In genomic region chr20:61940976-61941720, GRCh38 we compare ENCODE assay signal across 11 cellular contexts.
"Had no signal": no experiment of that assay in that cellular context is flagged by ENCODE, and none has a peak within 500 bp of the region (broad histone marks: within the 10 kb centered on the region; RNA-seq: fewer than 3 reads in every experiment).

No MANE protein-coding gene starts in this region.

- DNase-seq: activated CD4-positive, alpha-beta T cell treated with anti-CD3 and anti-CD28 coated beads, Interleukin-2, amount 50 U/mL, for 4 hours; activated gamma-delta T cell; activated T-cell treated with anti-CD3 and anti-CD28 coated beads, Interleukin-2, amount 50 U/mL, for 24 hours; brain microvascular endothelial cell; dermis blood vessel endothelial cell; immature natural killer cell; left colon; small intestine; T-helper 2 cell had no signal

- H3K4me3 Mint-ChIP-seq: activated naive CD8-positive, alpha-beta T cell; activated T-cell treated with anti-CD3 and anti-CD28 coated beads, Interleukin-2, amount 50 U/mL, for 24 hours; immature natural killer cell; stimulated activated effector memory CD8-positive, alpha-beta T cell treated with anti-CD3 and anti-CD28 coated beads, Interleukin-12 subunit alpha, Interleukin-12 subunit beta, amount 100 ng/mL, for 72 hours had no signal

- H3K27ac Mint-ChIP-seq: activated naive CD8-positive, alpha-beta T cell; activated T-cell treated with anti-CD3 and anti-CD28 coated beads, Interleukin-2, amount 50 U/mL, for 24 hours; immature natural killer cell; stimulated activated effector memory CD8-positive, alpha-beta T cell treated with anti-CD3 and anti-CD28 coated beads, Interleukin-12 subunit alpha, Interleukin-12 subunit beta, amount 100 ng/mL, for 72 hours had no signal

- H3K36me3 Mint-ChIP-seq: activated naive CD8-positive, alpha-beta T cell; immature natural killer cell; stimulated activated effector memory CD8-positive, alpha-beta T cell treated with anti-CD3 and anti-CD28 coated beads, Interleukin-12 subunit alpha, Interleukin-12 subunit beta, amount 100 ng/mL, for 72 hours had no signal

- H3K36me3 ChIP-seq: brain microvascular endothelial cell had no signal

- ATAC-seq: left colon; stimulated activated effector memory CD8-positive, alpha-beta T cell treated with anti-CD3 and anti-CD28 coated beads, Interleukin-12 subunit alpha, Interleukin-12 subunit beta, amount 100 ng/mL, for 72 hours had no signal

- H3K27me3 ChIP-seq: brain microvascular endothelial cell had no signal

- H3K4me1 Mint-ChIP-seq: stimulated activated effector memory CD8-positive, alpha-beta T cell treated with anti-CD3 and anti-CD28 coated beads, Interleukin-12 subunit alpha, Interleukin-12 subunit beta, amount 100 ng/mL, for 72 hours had no signal

- H3K9me3 Mint-ChIP-seq: activated T-cell treated with anti-CD3 and anti-CD28 coated beads, Interleukin-2, amount 50 U/mL, for 24 hours; immature natural killer cell; stimulated activated effector memory CD8-positive, alpha-beta T cell treated with anti-CD3 and anti-CD28 coated beads, Interleukin-12 subunit alpha, Interleukin-12 subunit beta, amount 100 ng/mL, for 72 hours had no signal

- H3K27ac ChIP-seq: brain microvascular endothelial cell had no signal

- H3K27me3 Mint-ChIP-seq: activated naive CD8-positive, alpha-beta T cell had no signal
